Comparison of ENCODE assay signal across 1 cellular context in the genomic region with DNA sequence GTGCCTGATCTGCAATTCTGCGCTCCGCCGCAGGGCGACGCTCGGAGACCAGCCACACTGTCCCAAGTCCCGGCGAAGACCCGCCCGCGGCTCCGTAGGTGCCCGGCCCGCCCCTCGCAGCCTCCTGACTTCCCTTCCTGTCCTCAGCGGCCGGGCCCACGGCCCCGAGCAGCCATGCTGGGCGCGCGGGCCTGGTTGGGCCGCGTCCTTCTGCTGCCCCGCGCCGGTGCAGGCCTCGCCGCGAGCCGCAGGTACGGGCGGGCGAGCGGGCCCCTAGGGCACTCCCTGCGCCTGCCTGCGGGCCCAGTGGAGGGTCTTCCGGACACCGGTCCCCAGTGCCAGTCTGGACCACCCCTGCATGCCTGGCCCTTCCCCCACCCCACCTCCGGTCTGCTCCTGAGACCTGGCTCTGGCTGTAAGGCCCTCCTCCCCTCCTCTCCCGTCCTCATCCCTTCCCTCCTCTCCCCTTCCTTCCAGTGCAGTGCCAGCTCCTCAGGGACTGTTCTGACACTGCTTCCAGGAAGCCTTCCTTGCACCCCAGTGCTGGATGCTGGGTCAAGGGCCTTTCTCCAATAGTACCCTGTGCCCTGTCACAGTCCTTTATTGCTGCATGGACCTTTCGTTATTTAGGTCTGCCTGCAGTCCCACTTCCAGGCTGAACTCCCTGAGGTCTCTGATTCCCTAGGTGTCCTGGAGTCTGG.
A peak's percentile ranks its signal among the peaks of the same experiment; 100 is the strongest.
TF ChIP-seq lines count a peak whose summit lies in the region.

A gene (plus strand): TSS at position 140 of the 701 bp plus-strand sequence. CDS start 35 bp downstream, at position 175.

TF ChIP-seq in K562, 482 proteins besides CTCF, POLR2A, EP300 and RAD21 (continued from another document):
- TF ChIP-seq, protein P1, sequence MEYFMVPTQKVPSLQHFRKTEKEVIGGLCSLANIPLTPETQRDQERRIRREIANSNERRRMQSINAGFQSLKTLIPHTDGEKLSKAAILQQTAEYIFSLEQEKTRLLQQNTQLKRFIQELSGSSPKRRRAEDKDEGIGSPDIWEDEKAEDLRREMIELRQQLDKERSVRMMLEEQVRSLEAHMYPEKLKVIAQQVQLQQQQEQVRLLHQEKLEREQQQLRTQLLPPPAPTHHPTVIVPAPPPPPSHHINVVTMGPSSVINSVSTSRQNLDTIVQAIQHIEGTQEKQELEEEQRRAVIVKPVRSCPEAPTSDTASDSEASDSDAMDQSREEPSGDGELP (CRISPR knock-in tag; IDR thresholded peaks at IDR 0.05; ENCODE audit: borderline replicate concordance): peak; percentile 48; the same call in 1 of the 2 replicates
- TF ChIP-seq MEF2D (tag; conservative IDR thresholded peaks at IDR 0.05; ENCODE audit: low read depth) (no peak), ZNF347 (CRISPR knock-in tag; IDR thresholded peaks at IDR 0.05; ENCODE audit: low read depth) (no peak), ZNF197 (CRISPR knock-in tag; IDR thresholded peaks at IDR 0.05; ENCODE audit: low read depth) (no peak), NFIC (IDR thresholded peaks at IDR 0.05) (no peak), RBM15 (IDR thresholded peaks at IDR 0.05; ENCODE audit: insufficient read depth, low read length) (no peak), BDP1 (IDR thresholded peaks at IDR 0.05; ENCODE audit: insufficient read depth, insufficient read length) (no peak), ZNF707 (CRISPR knock-in tag; conservative IDR thresholded peaks at IDR 0.05) (no peak), ZBTB7A (IDR thresholded peaks at IDR 0.05; ENCODE audit: borderline replicate concordance, control insufficient read depth, low read depth, low read length) (peak; percentile 69), MTA3 (IDR thresholded peaks at IDR 0.05; ENCODE audit: borderline replicate concordance) (no peak), ARID2 (IDR thresholded peaks at IDR 0.05) (0 out of 2 replicates have a peak, but pooled peaks have one; percentile 25), GABPB1 (CRISPR knock-in tag; IDR thresholded peaks at IDR 0.05) (no peak), ZNF41 (CRISPR knock-in tag; conservative IDR thresholded peaks at IDR 0.05) (no peak), EZH2 (IDR thresholded peaks at IDR 0.05; ENCODE audit: borderline replicate concordance, low read depth, low read length) (no peak), HNRNPUL1 (IDR thresholded peaks at IDR 0.05; ENCODE audit: low read length) (no peak), TGIF2 (CRISPR knock-in tag; IDR thresholded peaks at IDR 0.05) (no peak), MEIS2 (IDR thresholded peaks at IDR 0.05; ENCODE audit: partially characterized antibody) (no peak), MECOM (CRISPR knock-in tag; IDR thresholded peaks at IDR 0.05) (no peak), ZFP30 (CRISPR knock-in tag; IDR thresholded peaks at IDR 0.05; ENCODE audit: borderline replicate concordance) (no peak), CBFA2T3 (IDR thresholded peaks at IDR 0.05) (no peak), CXXC5 (CRISPR knock-in tag; IDR thresholded peaks at IDR 0.05) (peak; percentile 47), ZBTB17 (CRISPR knock-in tag; IDR thresholded peaks at IDR 0.05) (no peak), ZFX (CRISPR knock-in tag; IDR thresholded peaks at IDR 0.05) (peak; percentile 95), RBFOX2 (IDR thresholded peaks at IDR 0.05; ENCODE audit: low read depth, low read length) (peak; percentile 79)
- TF ChIP-seq, protein P2, sequence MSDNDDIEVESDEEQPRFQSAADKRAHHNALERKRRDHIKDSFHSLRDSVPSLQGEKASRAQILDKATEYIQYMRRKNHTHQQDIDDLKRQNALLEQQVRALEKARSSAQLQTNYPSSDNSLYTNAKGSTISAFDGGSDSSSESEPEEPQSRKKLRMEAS (CRISPR knock-in tag; IDR thresholded peaks at IDR 0.05): peak; percentile 90
- TF ChIP-seq, protein P3, sequence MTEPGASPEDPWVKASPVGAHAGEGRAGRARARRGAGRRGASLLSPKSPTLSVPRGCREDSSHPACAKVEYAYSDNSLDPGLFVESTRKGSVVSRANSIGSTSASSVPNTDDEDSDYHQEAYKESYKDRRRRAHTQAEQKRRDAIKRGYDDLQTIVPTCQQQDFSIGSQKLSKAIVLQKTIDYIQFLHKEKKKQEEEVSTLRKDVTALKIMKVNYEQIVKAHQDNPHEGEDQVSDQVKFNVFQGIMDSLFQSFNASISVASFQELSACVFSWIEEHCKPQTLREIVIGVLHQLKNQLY (CRISPR knock-in tag; conservative IDR thresholded peaks at IDR 0.05): no peak
- TF ChIP-seq, protein P4, sequence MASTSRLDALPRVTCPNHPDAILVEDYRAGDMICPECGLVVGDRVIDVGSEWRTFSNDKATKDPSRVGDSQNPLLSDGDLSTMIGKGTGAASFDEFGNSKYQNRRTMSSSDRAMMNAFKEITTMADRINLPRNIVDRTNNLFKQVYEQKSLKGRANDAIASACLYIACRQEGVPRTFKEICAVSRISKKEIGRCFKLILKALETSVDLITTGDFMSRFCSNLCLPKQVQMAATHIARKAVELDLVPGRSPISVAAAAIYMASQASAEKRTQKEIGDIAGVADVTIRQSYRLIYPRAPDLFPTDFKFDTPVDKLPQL (IDR thresholded peaks at IDR 0.05; ENCODE audit: extremely low read depth, insufficient read length): no peak
- TF ChIP-seq, protein P5, sequence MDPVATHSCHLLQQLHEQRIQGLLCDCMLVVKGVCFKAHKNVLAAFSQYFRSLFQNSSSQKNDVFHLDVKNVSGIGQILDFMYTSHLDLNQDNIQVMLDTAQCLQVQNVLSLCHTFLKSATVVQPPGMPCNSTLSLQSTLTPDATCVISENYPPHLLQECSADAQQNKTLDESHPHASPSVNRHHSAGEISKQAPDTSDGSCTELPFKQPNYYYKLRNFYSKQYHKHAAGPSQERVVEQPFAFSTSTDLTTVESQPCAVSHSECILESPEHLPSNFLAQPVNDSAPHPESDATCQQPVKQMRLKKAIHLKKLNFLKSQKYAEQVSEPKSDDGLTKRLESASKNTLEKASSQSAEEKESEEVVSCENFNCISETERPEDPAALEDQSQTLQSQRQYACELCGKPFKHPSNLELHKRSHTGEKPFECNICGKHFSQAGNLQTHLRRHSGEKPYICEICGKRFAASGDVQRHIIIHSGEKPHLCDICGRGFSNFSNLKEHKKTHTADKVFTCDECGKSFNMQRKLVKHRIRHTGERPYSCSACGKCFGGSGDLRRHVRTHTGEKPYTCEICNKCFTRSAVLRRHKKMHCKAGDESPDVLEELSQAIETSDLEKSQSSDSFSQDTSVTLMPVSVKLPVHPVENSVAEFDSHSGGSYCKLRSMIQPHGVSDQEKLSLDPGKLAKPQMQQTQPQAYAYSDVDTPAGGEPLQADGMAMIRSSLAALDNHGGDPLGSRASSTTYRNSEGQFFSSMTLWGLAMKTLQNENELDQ (CRISPR knock-in tag; IDR thresholded peaks at IDR 0.05; ENCODE audit: borderline replicate concordance): no peak
- TF ChIP-seq, protein P6, sequence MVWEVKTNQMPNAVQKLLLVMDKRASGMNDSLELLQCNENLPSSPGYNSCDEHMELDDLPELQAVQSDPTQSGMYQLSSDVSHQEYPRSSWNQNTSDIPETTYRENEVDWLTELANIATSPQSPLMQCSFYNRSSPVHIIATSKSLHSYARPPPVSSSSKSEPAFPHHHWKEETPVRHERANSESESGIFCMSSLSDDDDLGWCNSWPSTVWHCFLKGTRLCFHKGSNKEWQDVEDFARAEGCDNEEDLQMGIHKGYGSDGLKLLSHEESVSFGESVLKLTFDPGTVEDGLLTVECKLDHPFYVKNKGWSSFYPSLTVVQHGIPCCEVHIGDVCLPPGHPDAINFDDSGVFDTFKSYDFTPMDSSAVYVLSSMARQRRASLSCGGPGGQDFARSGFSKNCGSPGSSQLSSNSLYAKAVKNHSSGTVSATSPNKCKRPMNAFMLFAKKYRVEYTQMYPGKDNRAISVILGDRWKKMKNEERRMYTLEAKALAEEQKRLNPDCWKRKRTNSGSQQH (CRISPR knock-in tag; IDR thresholded peaks at IDR 0.05): no peak
- TF ChIP-seq, protein P7, sequence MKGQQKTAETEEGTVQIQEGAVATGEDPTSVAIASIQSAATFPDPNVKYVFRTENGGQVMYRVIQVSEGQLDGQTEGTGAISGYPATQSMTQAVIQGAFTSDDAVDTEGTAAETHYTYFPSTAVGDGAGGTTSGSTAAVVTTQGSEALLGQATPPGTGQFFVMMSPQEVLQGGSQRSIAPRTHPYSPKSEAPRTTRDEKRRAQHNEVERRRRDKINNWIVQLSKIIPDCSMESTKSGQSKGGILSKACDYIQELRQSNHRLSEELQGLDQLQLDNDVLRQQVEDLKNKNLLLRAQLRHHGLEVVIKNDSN (CRISPR knock-in tag; IDR thresholded peaks at IDR 0.05): no peak
- TF ChIP-seq, protein P8, sequence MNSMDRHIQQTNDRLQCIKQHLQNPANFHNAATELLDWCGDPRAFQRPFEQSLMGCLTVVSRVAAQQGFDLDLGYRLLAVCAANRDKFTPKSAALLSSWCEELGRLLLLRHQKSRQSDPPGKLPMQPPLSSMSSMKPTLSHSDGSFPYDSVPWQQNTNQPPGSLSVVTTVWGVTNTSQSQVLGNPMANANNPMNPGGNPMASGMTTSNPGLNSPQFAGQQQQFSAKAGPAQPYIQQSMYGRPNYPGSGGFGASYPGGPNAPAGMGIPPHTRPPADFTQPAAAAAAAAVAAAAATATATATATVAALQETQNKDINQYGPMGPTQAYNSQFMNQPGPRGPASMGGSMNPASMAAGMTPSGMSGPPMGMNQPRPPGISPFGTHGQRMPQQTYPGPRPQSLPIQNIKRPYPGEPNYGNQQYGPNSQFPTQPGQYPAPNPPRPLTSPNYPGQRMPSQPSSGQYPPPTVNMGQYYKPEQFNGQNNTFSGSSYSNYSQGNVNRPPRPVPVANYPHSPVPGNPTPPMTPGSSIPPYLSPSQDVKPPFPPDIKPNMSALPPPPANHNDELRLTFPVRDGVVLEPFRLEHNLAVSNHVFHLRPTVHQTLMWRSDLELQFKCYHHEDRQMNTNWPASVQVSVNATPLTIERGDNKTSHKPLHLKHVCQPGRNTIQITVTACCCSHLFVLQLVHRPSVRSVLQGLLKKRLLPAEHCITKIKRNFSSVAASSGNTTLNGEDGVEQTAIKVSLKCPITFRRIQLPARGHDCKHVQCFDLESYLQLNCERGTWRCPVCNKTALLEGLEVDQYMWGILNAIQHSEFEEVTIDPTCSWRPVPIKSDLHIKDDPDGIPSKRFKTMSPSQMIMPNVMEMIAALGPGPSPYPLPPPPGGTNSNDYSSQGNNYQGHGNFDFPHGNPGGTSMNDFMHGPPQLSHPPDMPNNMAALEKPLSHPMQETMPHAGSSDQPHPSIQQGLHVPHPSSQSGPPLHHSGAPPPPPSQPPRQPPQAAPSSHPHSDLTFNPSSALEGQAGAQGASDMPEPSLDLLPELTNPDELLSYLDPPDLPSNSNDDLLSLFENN (IDR thresholded peaks at IDR 0.05; ENCODE audit: low read depth in 2 of 2, low read length in 2 of 2): no peak
- TF ChIP-seq, protein P9, sequence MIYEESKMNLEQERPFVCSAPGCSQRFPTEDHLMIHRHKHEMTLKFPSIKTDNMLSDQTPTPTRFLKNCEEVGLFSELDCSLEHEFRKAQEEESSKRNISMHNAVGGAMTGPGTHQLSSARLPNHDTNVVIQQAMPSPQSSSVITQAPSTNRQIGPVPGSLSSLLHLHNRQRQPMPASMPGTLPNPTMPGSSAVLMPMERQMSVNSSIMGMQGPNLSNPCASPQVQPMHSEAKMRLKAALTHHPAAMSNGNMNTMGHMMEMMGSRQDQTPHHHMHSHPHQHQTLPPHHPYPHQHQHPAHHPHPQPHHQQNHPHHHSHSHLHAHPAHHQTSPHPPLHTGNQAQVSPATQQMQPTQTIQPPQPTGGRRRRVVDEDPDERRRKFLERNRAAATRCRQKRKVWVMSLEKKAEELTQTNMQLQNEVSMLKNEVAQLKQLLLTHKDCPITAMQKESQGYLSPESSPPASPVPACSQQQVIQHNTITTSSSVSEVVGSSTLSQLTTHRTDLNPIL (CRISPR knock-in tag; IDR thresholded peaks at IDR 0.05): no peak
- TF ChIP-seq, protein P10, sequence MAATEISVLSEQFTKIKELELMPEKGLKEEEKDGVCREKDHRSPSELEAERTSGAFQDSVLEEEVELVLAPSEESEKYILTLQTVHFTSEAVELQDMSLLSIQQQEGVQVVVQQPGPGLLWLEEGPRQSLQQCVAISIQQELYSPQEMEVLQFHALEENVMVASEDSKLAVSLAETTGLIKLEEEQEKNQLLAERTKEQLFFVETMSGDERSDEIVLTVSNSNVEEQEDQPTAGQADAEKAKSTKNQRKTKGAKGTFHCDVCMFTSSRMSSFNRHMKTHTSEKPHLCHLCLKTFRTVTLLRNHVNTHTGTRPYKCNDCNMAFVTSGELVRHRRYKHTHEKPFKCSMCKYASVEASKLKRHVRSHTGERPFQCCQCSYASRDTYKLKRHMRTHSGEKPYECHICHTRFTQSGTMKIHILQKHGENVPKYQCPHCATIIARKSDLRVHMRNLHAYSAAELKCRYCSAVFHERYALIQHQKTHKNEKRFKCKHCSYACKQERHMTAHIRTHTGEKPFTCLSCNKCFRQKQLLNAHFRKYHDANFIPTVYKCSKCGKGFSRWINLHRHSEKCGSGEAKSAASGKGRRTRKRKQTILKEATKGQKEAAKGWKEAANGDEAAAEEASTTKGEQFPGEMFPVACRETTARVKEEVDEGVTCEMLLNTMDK (IDR thresholded peaks at IDR 0.05; ENCODE audit: borderline replicate concordance, insufficient read depth, low read depth, low read length, poor library complexity, severe bottlenecking): no peak
- TF ChIP-seq, protein P11, sequence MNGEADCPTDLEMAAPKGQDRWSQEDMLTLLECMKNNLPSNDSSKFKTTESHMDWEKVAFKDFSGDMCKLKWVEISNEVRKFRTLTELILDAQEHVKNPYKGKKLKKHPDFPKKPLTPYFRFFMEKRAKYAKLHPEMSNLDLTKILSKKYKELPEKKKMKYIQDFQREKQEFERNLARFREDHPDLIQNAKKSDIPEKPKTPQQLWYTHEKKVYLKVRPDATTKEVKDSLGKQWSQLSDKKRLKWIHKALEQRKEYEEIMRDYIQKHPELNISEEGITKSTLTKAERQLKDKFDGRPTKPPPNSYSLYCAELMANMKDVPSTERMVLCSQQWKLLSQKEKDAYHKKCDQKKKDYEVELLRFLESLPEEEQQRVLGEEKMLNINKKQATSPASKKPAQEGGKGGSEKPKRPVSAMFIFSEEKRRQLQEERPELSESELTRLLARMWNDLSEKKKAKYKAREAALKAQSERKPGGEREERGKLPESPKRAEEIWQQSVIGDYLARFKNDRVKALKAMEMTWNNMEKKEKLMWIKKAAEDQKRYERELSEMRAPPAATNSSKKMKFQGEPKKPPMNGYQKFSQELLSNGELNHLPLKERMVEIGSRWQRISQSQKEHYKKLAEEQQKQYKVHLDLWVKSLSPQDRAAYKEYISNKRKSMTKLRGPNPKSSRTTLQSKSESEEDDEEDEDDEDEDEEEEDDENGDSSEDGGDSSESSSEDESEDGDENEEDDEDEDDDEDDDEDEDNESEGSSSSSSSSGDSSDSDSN (IDR thresholded peaks at IDR 0.05; ENCODE audit: borderline replicate concordance in 1 of 2, low read depth in 2 of 2, low read length in 2 of 2): peak; percentile 30 to 48; a peak in 1 of 4 replicates
- TF ChIP-seq, protein P12, sequence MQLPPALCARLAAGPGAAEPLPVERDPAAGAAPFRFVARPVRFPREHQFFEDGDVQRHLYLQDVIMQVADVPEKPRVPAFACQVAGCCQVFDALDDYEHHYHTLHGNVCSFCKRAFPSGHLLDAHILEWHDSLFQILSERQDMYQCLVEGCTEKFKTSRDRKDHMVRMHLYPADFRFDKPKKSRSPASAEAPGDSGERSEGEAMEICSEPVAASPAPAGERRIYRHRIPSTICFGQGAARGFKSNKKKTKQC (CRISPR knock-in tag; IDR thresholded peaks at IDR 0.05): 0 out of 2 replicates have a peak, but pooled peaks have one; percentile 42
